ENCODE assay signal across 1 cellular context in the genomic region with DNA sequence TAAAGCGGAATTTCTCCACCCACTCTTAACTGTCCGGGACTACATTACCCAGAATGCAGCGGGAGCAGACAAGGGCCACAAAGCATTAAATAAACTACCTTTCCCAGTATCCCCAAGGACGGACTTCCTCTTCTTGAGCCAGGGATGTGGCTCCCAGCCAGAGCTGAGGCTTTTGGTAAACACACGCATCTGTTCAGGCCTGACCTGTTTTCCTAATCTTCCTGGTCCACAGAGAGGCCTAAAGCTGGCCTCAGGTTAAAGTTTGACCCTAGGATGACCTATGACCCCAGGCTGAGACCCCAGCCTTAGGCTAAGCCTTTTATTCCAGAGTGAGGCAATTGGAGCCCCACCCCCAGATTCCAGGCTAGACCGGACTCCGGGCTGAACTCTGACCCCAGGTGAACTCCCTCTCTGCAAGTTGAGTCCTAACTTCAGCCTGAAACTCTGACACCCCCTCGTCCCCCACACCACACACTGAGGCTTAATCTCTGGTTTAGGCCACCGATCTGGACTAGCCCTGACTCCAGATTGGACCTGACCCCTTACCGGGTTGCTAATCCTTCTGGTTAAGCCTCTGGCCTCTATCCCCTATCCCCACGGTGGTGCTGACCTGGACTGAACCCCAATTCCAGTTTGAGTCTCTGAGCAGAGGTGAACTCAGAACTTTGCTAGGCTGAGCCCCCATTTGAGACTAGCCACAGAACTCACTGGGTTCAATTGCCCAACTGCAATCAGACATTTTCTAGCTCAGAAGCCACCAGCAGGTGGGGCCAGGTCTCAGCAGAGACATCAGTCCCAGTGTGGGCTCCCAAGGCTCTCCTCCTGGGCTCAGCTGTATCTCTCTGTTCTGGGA.
TF ChIP-seq lines count a peak whose summit lies in the region.

No MANE protein-coding gene starts in this region.

TF ChIP-seq in PFSK-1, 5 proteins besides CTCF, POLR2A, EP300 and RAD21 (continued from another document):
- TF ChIP-seq, protein P1, sequence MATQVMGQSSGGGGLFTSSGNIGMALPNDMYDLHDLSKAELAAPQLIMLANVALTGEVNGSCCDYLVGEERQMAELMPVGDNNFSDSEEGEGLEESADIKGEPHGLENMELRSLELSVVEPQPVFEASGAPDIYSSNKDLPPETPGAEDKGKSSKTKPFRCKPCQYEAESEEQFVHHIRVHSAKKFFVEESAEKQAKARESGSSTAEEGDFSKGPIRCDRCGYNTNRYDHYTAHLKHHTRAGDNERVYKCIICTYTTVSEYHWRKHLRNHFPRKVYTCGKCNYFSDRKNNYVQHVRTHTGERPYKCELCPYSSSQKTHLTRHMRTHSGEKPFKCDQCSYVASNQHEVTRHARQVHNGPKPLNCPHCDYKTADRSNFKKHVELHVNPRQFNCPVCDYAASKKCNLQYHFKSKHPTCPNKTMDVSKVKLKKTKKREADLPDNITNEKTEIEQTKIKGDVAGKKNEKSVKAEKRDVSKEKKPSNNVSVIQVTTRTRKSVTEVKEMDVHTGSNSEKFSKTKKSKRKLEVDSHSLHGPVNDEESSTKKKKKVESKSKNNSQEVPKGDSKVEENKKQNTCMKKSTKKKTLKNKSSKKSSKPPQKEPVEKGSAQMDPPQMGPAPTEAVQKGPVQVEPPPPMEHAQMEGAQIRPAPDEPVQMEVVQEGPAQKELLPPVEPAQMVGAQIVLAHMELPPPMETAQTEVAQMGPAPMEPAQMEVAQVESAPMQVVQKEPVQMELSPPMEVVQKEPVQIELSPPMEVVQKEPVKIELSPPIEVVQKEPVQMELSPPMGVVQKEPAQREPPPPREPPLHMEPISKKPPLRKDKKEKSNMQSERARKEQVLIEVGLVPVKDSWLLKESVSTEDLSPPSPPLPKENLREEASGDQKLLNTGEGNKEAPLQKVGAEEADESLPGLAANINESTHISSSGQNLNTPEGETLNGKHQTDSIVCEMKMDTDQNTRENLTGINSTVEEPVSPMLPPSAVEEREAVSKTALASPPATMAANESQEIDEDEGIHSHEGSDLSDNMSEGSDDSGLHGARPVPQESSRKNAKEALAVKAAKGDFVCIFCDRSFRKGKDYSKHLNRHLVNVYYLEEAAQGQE (IDR thresholded peaks at IDR 0.05; ENCODE audit: insufficient read depth in 1 of 2, low read depth in 2 of 2, low read length in 2 of 2), result no peak
